15 cellular contexts compared by ENCODE assay signal in the genomic region with DNA sequence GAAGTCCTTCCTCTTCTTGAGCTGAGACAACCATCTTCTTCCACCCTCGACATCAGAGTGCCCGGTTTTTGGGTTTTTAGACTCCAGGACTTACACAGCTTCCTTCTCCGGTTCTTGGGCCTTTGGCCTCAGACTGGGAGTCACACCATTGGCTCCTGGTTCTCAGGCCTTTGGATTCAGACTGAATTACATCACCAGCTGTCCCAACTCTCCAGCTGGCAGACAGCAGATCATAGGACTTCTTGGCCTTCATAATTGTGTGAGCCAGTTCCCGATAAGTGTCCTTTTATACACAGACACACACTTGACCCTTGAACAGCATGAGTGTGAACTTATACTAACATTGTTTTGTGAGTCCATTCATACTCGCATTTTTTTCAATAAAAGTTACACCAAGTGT.
"Had no signal": no experiment of that assay in that cellular context is flagged by ENCODE, and none has a peak within 500 bp of the region (broad histone marks: within the 10 kb centered on the region; RNA-seq: fewer than 3 reads in every experiment).

No MANE protein-coding gene starts in this region.

- H3K27ac Mint-ChIP-seq: activated CD4-positive, alpha-beta memory T cell treated with anti-CD3 and anti-CD28 coated beads for 36 hours; activated naive CD8-positive, alpha-beta T cell treated with anti-CD3 and anti-CD28 coated beads for 36 hours; effector memory CD8-positive, alpha-beta T cell; progenitor cell of endocrine pancreas; type B pancreatic cell had no signal

- H3K4me2 ChIP-seq: smooth muscle cell had no signal

- H3K4me1 ChIP-seq: body of pancreas had no signal

- H3K9me3 Mint-ChIP-seq: activated CD4-positive, alpha-beta memory T cell treated with anti-CD3 and anti-CD28 coated beads for 36 hours; activated naive CD8-positive, alpha-beta T cell treated with anti-CD3 and anti-CD28 coated beads for 36 hours; effector memory CD8-positive, alpha-beta T cell; stimulated activated naive CD8-positive, alpha-beta T cell treated with anti-CD3 and anti-CD28 coated beads, Interleukin-15, amount 100 ng/mL, for 72 hours; type B pancreatic cell had no signal

- ATAC-seq: body of pancreas; effector memory CD8-positive, alpha-beta T cell; foreskin keratinocyte; stimulated activated naive CD8-positive, alpha-beta T cell treated with anti-CD3 and anti-CD28 coated beads, Interleukin-15, amount 100 ng/mL, for 72 hours had no signal

- H3K4me3 ChIP-seq: body of pancreas, smooth muscle cell had no signal

- H3K4me3 Mint-ChIP-seq: activated CD4-positive, alpha-beta memory T cell treated with anti-CD3 and anti-CD28 coated beads for 36 hours; activated naive CD8-positive, alpha-beta T cell treated with anti-CD3 and anti-CD28 coated beads for 36 hours; effector memory CD8-positive, alpha-beta T cell; stimulated activated naive CD8-positive, alpha-beta T cell treated with anti-CD3 and anti-CD28 coated beads, Interleukin-15, amount 100 ng/mL, for 72 hours; type B pancreatic cell had no signal

- H3K4me1 Mint-ChIP-seq: stimulated activated naive CD8-positive, alpha-beta T cell treated with anti-CD3 and anti-CD28 coated beads, Interleukin-15, amount 100 ng/mL, for 72 hours had no signal

- H3K9me3 ChIP-seq: body of pancreas had no signal

- DNase-seq: activated CD4-positive, alpha-beta memory T cell treated with anti-CD3 and anti-CD28 coated beads for 36 hours; activated naive CD8-positive, alpha-beta T cell treated with anti-CD3 and anti-CD28 coated beads for 36 hours; activated T-cell treated with anti-CD3 and anti-CD28 coated beads for 4 hours; amniotic stem cell; body of pancreas; caudate nucleus; effector memory CD8-positive, alpha-beta T cell; foreskin keratinocyte; midbrain; occipital lobe; stimulated activated CD4-positive, alpha-beta T cell treated with anti-CD3 and anti-CD28 coated beads, Interleukin-4, amount 100 ng/mL, for 1 hour; stimulated activated naive CD8-positive, alpha-beta T cell treated with anti-CD3 and anti-CD28 coated beads, Interleukin-15, amount 100 ng/mL, for 72 hours had no signal

- H3K27ac ChIP-seq: body of pancreas, foreskin keratinocyte had no signal

- H3K36me3 Mint-ChIP-seq: activated CD4-positive, alpha-beta memory T cell treated with anti-CD3 and anti-CD28 coated beads for 36 hours; activated naive CD8-positive, alpha-beta T cell treated with anti-CD3 and anti-CD28 coated beads for 36 hours; type B pancreatic cell had no signal

- H3K27me3 Mint-ChIP-seq: activated CD4-positive, alpha-beta memory T cell treated with anti-CD3 and anti-CD28 coated beads for 36 hours; activated naive CD8-positive, alpha-beta T cell treated with anti-CD3 and anti-CD28 coated beads for 36 hours; stimulated activated naive CD8-positive, alpha-beta T cell treated with anti-CD3 and anti-CD28 coated beads, Interleukin-15, amount 100 ng/mL, for 72 hours had no signal

- H3K27me3 ChIP-seq: body of pancreas had no signal
